2 cellular contexts compared by ENCODE assay signal in the genomic region with DNA sequence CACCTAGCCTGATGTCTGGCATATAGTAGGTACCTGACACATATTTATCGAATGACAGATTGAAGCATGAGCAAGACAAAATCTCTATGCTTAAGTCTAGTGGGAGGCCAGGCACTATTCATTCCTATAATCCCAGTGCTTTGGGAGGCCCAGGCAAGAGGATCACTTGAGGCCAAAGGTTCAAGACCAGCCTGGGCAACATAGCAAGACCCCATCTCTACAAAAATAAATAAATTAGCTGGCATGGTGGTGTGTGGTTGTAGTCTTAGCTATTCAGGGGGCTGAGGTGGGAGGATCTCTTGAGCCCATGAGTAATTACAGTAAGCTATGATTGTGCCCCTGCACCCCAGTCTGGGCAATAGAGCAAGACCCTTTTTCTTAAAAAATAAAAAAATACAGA.
TF ChIP-seq lines count a peak whose summit lies in the region.

No MANE protein-coding gene starts in this region.

TF ChIP-seq in HepG2, 621 proteins besides CTCF, POLR2A, EP300 and RAD21:
- peak; percentile 52 for TF ChIP-seq ZNF121 (CRISPR knock-in tag; IDR thresholded peaks at IDR 0.05)
- TF ChIP-seq, protein P1, sequence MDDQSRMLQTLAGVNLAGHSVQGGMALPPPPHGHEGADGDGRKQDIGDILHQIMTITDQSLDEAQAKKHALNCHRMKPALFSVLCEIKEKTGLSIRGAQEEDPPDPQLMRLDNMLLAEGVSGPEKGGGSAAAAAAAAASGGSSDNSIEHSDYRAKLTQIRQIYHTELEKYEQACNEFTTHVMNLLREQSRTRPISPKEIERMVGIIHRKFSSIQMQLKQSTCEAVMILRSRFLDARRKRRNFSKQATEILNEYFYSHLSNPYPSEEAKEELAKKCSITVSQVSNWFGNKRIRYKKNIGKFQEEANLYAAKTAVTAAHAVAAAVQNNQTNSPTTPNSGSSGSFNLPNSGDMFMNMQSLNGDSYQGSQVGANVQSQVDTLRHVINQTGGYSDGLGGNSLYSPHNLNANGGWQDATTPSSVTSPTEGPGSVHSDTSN (CRISPR knock-in tag; IDR thresholded peaks at IDR 0.05; ENCODE audit: borderline replicate concordance) = no peak

TF ChIP-seq in WTC11, 78 proteins besides CTCF, POLR2A, EP300 and RAD21:
- TF ChIP-seq ZNF671 (CRISPR knock-in tag; IDR thresholded peaks at IDR 0.05) (no peak), ZNF121 (CRISPR knock-in tag; IDR thresholded peaks at IDR 0.05) (peak; percentile 46; the same call in 1 of the 2 replicates)
- TF ChIP-seq, protein P2, sequence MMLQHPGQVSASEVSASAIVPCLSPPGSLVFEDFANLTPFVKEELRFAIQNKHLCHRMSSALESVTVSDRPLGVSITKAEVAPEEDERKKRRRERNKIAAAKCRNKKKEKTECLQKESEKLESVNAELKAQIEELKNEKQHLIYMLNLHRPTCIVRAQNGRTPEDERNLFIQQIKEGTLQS (CRISPR knock-in tag; conservative IDR thresholded peaks at IDR 0.05) = no peak
- TF ChIP-seq, protein P3, sequence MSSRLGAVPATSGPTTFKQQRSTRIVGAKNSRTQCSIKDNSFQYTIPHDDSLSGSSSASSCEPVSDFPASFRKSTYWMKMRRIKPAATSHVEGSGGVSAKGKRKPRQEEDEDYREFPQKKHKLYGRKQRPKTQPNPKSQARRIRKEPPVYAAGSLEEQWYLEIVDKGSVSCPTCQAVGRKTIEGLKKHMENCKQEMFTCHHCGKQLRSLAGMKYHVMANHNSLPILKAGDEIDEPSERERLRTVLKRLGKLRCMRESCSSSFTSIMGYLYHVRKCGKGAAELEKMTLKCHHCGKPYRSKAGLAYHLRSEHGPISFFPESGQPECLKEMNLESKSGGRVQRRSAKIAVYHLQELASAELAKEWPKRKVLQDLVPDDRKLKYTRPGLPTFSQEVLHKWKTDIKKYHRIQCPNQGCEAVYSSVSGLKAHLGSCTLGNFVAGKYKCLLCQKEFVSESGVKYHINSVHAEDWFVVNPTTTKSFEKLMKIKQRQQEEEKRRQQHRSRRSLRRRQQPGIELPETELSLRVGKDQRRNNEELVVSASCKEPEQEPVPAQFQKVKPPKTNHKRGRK (CRISPR knock-in tag; IDR thresholded peaks at IDR 0.05; ENCODE audit: borderline replicate concordance) = no peak
